In genomic region chr6:45420909-45421699, GRCh38 we compare ENCODE assay signal across 9 cellular contexts. TPM values are rescaled to one million over a fixed set of nuclear protein-coding genes. Genes with fewer than 3 reads are reported as not detected.
DNase-seq lines count a peak whose midpoint lies in the region; ATAC-seq, FAIRE-seq and TF ChIP-seq lines count a peak whose summit lies in the region.
"Had no signal": no experiment of that assay in that cellular context is flagged by ENCODE, and none has a peak within 500 bp of the region (broad histone marks: within the 10 kb centered on the region; RNA-seq: fewer than 3 reads in every experiment).

No MANE protein-coding gene starts in this region.

- no peak overlapping the region for H3K27ac ChIP-seq in stomach smooth muscle (ENCODE audit: low read length)
- H3K27ac ChIP-seq: C4-2B had no signal

- H3K4me1 ChIP-seq in stomach smooth muscle (ENCODE audit: control insufficient read depth, insufficient read depth, low read length) = peaks cover 31% of the 10 kb centered on the region

- H3K4me3 ChIP-seq in iPS-18c (ENCODE audit: insufficient read depth, low read depth, low read length) (peak overlapping the region; percentile 78), stomach smooth muscle (ENCODE audit: low read length in 2 of 2) (peak overlapping the region; percentile 60 to 74)

- ATAC-seq in activated B cell treated with CpG ODN at 0.5 μM for 24 hours (ENCODE audit: low read depth) = no peak
- no peak for ATAC-seq in GM19395 (IDR thresholded peaks at IDR 0.05; ENCODE audit: unreplicated experiment)

- no peak for TF ChIP-seq CTCF in activated B cell treated with CpG ODN at 0.5 μM for 24 hours (IDR thresholded peaks at IDR 0.05)

- peak; percentile 55 for DNase-seq in NOMO-1 treated with DMSO at 0.1 percent for 48 hours (lab: John Stamatoyannopoulos, UW; ENCODE audit: unreplicated experiment)
- no peak for DNase-seq in NOMO-1 treated with dmso at 0.1 percent for 144 hours (lab: John Stamatoyannopoulos, UW; ENCODE audit: unreplicated experiment)
- DNase-seq in activated B cell treated with CpG ODN at 0.5 μM for 24 hours = no peak
- no peak for DNase-seq in DMS79 (lab: John Stamatoyannopoulos, UW)
- DNase-seq in HTR-8/SVneo (ENCODE audit: insufficient read length, low spot score) = no peak

- no peaks in the 10 kb centered on the region for H3K9me3 ChIP-seq in iPS-18c (ENCODE audit: control insufficient read depth, insufficient read depth, low read length)
- no peaks in the 10 kb centered on the region for H3K9me3 ChIP-seq in stomach smooth muscle (ENCODE audit: control insufficient read depth in 2 of 2, low read length in 2 of 2)

- H3K27me3 Mint-ChIP-seq in activated B cell treated with CpG ODN at 0.5 μM for 24 hours = peaks cover 44% of the 10 kb centered on the region

- H3K36me3 Mint-ChIP-seq in activated B cell treated with CpG ODN at 0.5 μM for 24 hours (ENCODE audit: low read depth) = no peaks in the 10 kb centered on the region

- CTCF ChIA-PET in activated B cell treated with CpG ODN at 0.5 μM for 24 hours (lab: Charles Lee) = interaction anchor here (1.9 to 3.2 kb wide), 4 partner anchors 43 to 766 kb away, joined by 6 to 14 read pairs (median 12); partner anchors contain the start of gene SUPT3H

- no peaks in the 10 kb centered on the region for H3K36me3 ChIP-seq in stomach smooth muscle (ENCODE audit: control insufficient read depth in 2 of 2, insufficient read depth in 2 of 2, low read length in 2 of 2)

- peak overlapping the region; percentile 76 for H3K27ac Mint-ChIP-seq in activated B cell treated with CpG ODN at 0.5 μM for 24 hours

- peaks cover 54% of the 10 kb centered on the region for H3K4me1 Mint-ChIP-seq in activated B cell treated with CpG ODN at 0.5 μM for 24 hours

- H3K4me3 Mint-ChIP-seq in activated B cell treated with CpG ODN at 0.5 μM for 24 hours = peak overlapping the region; percentile 88

- H3K27me3 ChIP-seq in stomach smooth muscle (ENCODE audit: control insufficient read depth in 1 of 2, insufficient read depth in 2 of 2, low read length in 2 of 2) = peaks cover 31 to 61% of the 10 kb centered on the region in 2 donors

- POLR2A ChIA-PET in activated B cell treated with CpG ODN at 0.5 μM for 24 hours (lab: Charles Lee) = interaction anchor here (1.4 to 3.3 kb wide), 2 partner anchors 43 to 294 kb away, joined by 6 to 16 read pairs; partner anchors contain the start of gene SUPT3H

- H3K9ac ChIP-seq in stomach smooth muscle (ENCODE audit: low read length in 2 of 2) = peak overlapping the region in 1 of 2 donors; percentile 44

- intact Hi-C loops in activated B cell treated with CpG ODN at 0.5 μM for 24 hours (cut with micrococcal nuclease) = loop anchor here (1.0 to 5.0 kb wide), 7 partner anchors 43 to 766 kb away; no protein-coding TSS in a partner anchor

- H3K9me3 Mint-ChIP-seq in activated B cell treated with CpG ODN at 0.5 μM for 24 hours = no peaks in the 10 kb centered on the region

- FAIRE-seq in HTR-8/SVneo (lab: Jason Lieb, UNC) = no peak

RNA-seq across cellular contexts. Expression of gene SUPT3H, which starts 43.4 kb away (rescaled TPM):
- 9.9 and 10.4 TPM in 2 replicates for total RNA-seq in activated B cell treated with CpG ODN at 0.5 μM for 24 hours
